ENCODE assay signal across 8 cellular contexts in the genomic region with DNA sequence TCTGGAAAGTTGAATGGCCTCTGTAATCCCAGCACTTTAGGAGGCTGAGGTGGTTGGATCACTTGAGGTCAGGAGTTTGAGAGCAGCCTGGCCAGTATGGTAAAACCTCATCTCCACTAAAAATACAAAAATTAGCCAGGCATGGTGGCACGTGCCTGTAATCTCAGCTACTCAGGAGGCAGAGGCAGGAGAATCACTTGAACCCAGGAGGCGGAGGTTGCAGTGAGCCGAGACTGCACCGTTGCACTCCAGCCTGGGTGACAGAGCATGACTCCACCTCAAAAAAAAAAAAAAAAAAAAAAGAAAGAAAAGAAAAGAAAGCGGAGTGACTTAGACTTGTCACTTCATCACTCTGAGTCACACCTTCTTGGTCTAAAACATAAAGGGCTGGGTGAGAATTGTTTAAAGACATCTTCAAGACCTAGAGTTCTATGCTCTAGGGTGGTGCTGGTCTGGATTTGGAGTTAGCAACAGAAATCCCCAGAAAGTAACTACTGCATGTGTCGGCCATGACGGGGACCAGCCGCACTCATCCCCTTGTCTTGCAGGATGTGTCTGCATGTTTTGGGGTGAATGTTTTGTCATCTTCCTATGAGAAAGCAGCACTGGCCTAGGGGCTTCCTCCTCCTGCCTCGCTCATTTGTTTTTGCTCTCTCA.
DNase-seq lines count a peak whose midpoint lies in the region; TF ChIP-seq lines count a peak whose summit lies in the region.
"Not testable (repeated sequence)": the region's sequence is repeated elsewhere in the genome, so short reads cannot be mapped to it uniquely, and the experiment has no call there.

No MANE protein-coding gene starts in this region.

- peaks cover 51 to 78% (median 61%) of the 10 kb centered on the region in 10 experiments for H3K4me1 ChIP-seq in BLaER1 treated with 17β-estradiol and CSF1 and Interleukin-3, amounts not matched to agents 10 nM and 100 nM
- not testable (repeated sequence) for H3K4me1 ChIP-seq in sigmoid colon
- H3K4me1 ChIP-seq in subcutaneous abdominal adipose tissue (ENCODE audit: control insufficient read depth in 5 of 5, insufficient read depth in 5 of 5, low read length in 5 of 5), result peaks cover 4 to 50% (median 28%) of the 10 kb centered on the region in 5 donors

- H3K27ac ChIP-seq in BLaER1 treated with 17β-estradiol and CSF1 and Interleukin-3, amounts not matched to agents 10 nM and 100 nM, result peak overlapping the region in 9 of 11 experiments; percentile 18 to 70 (median 52); a peak in 16 of 22 replicates
- peak overlapping the region; percentile 13 to 69 (median 64) for H3K27ac ChIP-seq in sigmoid colon
- peak overlapping the region; percentile 70 for H3K27ac ChIP-seq in subcutaneous abdominal adipose tissue (ENCODE audit: low read depth, low read length)

- H3K9me3 ChIP-seq in BLaER1 treated with 17β-estradiol and CSF1 and Interleukin-3, amounts not matched to agents 10 nM and 100 nM (replicated peaks in 1 of 11); sigmoid colon; subcutaneous abdominal adipose tissue (ENCODE audit: control insufficient read depth in 5 of 5, low read length in 5 of 5): not testable (repeated sequence)

- peak overlapping the region in 4 of 11 experiments; percentile 5 to 66 (median 31); a peak in 5 of 22 replicates for H3K9ac ChIP-seq in BLaER1 treated with 17β-estradiol and CSF1 and Interleukin-3, amounts not matched to agents 10 nM and 100 nM
- H3K9ac ChIP-seq in subcutaneous abdominal adipose tissue (ENCODE audit: low read length in 5 of 5), result not testable (repeated sequence)

- H3K4me3 Mint-ChIP-seq in immature natural killer cell, result peak overlapping the region in 4 of 5 donors; percentile 55 to 73 (median 71)

- 74 to 75% methylated on average over 9 of the region's 9 CpGs for WGBS in sigmoid colon, 2 donors

- not testable (repeated sequence) for TF ChIP-seq EP300 in sigmoid colon (IDR thresholded peaks at IDR 0.05)

- peak; percentile 38 for DNase-seq in LHCN-M2 (ENCODE audit: low read depth)
- DNase-seq in activated CD4-positive, alpha-beta T cell treated with anti-CD3 and anti-CD28 coated beads for 4 hours, result peak; percentile 18 to 23
- peak; percentile 70 for DNase-seq in activated effector memory CD4-positive, alpha-beta T cell treated with anti-CD3 and anti-CD28 coated beads, Interleukin-2, amount 50 U/mL, for 16 hours
- peak; percentile 24 for DNase-seq in choroid plexus epithelial cell (ENCODE audit: low read depth)
- peak in 2 of 3 donors; percentile 17 to 42 for DNase-seq in immature natural killer cell
- peak; percentile 60 for DNase-seq in sigmoid colon

- H3K4me1 Mint-ChIP-seq in immature natural killer cell, result peaks cover 22 to 23% of the 10 kb centered on the region in 2 donors

- H3K4me2 ChIP-seq in BLaER1 treated with 17β-estradiol and CSF1 and Interleukin-3, amounts not matched to agents 10 nM and 100 nM, result peak overlapping the region; percentile 71 to 89 (median 80)

- not testable (repeated sequence) for TF ChIP-seq POLR2A in sigmoid colon (IDR thresholded peaks at IDR 0.05)

- not testable (repeated sequence) for H3K36me3 ChIP-seq in BLaER1 treated with 17β-estradiol and CSF1 and Interleukin-3, amounts not matched to agents 10 nM and 100 nM; sigmoid colon; subcutaneous abdominal adipose tissue (ENCODE audit: control insufficient read depth in 5 of 5, insufficient read depth in 5 of 5, low read length in 5 of 5)

- H3K27ac Mint-ChIP-seq in immature natural killer cell, result peak overlapping the region in 5 of 6 donors; percentile 69 to 85 (median 73)

- H3K27me3 ChIP-seq in BLaER1 treated with 17β-estradiol and CSF1 and Interleukin-3, amounts not matched to agents 10 nM and 100 nM; sigmoid colon; subcutaneous abdominal adipose tissue (ENCODE audit: control insufficient read depth in 5 of 5, insufficient read depth in 4 of 5, low read length in 5 of 5): not testable (repeated sequence)

- not testable (repeated sequence) for TF ChIP-seq CTCF in choroid plexus epithelial cell (conservative IDR thresholded peaks at IDR 0.05; ENCODE audit: low read depth, low read length); sigmoid colon (IDR thresholded peaks at IDR 0.05)

- not testable (repeated sequence) for H3K36me3 Mint-ChIP-seq in immature natural killer cell

- not testable (repeated sequence) for H4K20me1 ChIP-seq in BLaER1 treated with 17β-estradiol and CSF1 and Interleukin-3, amounts not matched to agents 10 nM and 100 nM

- intact Hi-C loops in sigmoid colon (cut with DNase I), result not testable (repeated sequence)

- H3K4me3 ChIP-seq in BLaER1 treated with 17β-estradiol and CSF1 and Interleukin-3, amounts not matched to agents 10 nM and 100 nM; choroid plexus epithelial cell (ENCODE audit: low read depth, low read length); sigmoid colon; subcutaneous abdominal adipose tissue (ENCODE audit: low read depth in 1 of 5, low read length in 5 of 5): not testable (repeated sequence)

- peaks cover 3 to 14% (median 3%) of the 10 kb centered on the region in 3 donors for H3K27me3 Mint-ChIP-seq in immature natural killer cell (ENCODE audit: low read depth in 3 of 3)

- H3K9me3 Mint-ChIP-seq in immature natural killer cell, result not testable (repeated sequence)
